In the genomic region with DNA sequence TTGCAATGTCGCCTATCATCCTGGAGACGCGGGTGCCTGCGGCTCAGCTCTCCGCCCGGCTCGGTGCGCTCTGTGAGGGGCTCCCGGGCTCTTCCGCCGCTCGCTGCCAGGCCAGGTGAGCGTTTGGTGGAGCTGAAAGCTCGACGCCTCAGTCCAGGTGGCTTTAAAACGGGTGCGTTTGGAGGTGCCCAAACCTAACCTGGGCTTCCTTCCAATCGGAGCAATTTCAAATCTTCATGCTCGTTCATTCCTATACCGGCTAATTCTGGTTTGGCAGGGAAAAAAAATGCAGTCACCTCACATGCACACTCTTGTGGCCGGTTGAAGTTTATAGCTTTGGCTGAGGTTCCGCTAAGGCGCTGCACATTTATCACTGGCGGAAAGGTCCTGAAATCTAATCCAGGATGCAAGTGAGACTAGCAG, we compare ENCODE assay signal across 2 cellular contexts.
TF ChIP-seq lines count a peak whose summit lies in the region.

A gene with protein sequence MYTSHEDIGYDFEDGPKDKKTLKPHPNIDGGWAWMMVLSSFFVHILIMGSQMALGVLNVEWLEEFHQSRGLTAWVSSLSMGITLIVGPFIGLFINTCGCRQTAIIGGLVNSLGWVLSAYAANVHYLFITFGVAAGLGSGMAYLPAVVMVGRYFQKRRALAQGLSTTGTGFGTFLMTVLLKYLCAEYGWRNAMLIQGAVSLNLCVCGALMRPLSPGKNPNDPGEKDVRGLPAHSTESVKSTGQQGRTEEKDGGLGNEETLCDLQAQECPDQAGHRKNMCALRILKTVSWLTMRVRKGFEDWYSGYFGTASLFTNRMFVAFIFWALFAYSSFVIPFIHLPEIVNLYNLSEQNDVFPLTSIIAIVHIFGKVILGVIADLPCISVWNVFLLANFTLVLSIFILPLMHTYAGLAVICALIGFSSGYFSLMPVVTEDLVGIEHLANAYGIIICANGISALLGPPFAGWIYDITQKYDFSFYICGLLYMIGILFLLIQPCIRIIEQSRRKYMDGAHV (minus strand): TSS at position 267 of the 423 bp plus-strand sequence. CDS start 9,572 bp downstream, outside the sequence.

TF ChIP-seq in A549, 52 proteins besides CTCF, POLR2A, EP300 and RAD21:
- TF ChIP-seq, protein P1, sequence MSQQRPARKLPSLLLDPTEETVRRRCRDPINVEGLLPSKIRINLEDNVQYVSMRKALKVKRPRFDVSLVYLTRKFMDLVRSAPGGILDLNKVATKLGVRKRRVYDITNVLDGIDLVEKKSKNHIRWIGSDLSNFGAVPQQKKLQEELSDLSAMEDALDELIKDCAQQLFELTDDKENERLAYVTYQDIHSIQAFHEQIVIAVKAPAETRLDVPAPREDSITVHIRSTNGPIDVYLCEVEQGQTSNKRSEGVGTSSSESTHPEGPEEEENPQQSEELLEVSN (IDR thresholded peaks at IDR 0.05; ENCODE audit: borderline replicate concordance, low read depth), result peak; percentile 40; the same call in 1 of the 2 replicates
- TF ChIP-seq, protein P2, sequence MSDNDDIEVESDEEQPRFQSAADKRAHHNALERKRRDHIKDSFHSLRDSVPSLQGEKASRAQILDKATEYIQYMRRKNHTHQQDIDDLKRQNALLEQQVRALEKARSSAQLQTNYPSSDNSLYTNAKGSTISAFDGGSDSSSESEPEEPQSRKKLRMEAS (IDR thresholded peaks at IDR 0.05), result peak; percentile 27; the same call in 1 of the 2 replicates
- TF ChIP-seq SMC3 (IDR thresholded peaks at IDR 0.05), result 0 out of 3 replicates have a peak, but pooled peaks have one; percentile 33
- no peak for TF ChIP-seq SREBF2 (IDR thresholded peaks at IDR 0.05)

TF ChIP-seq in K562, 482 proteins besides CTCF, POLR2A, EP300 and RAD21 (continued from another document):
- TF ChIP-seq, protein P3, sequence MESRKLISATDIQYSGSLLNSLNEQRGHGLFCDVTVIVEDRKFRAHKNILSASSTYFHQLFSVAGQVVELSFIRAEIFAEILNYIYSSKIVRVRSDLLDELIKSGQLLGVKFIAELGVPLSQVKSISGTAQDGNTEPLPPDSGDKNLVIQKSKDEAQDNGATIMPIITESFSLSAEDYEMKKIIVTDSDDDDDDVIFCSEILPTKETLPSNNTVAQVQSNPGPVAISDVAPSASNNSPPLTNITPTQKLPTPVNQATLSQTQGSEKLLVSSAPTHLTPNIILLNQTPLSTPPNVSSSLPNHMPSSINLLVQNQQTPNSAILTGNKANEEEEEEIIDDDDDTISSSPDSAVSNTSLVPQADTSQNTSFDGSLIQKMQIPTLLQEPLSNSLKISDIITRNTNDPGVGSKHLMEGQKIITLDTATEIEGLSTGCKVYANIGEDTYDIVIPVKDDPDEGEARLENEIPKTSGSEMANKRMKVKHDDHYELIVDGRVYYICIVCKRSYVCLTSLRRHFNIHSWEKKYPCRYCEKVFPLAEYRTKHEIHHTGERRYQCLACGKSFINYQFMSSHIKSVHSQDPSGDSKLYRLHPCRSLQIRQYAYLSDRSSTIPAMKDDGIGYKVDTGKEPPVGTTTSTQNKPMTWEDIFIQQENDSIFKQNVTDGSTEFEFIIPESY (CRISPR knock-in tag; IDR thresholded peaks at IDR 0.05), result peak; percentile 83
